8 cellular contexts compared by ENCODE assay signal in the genomic region with DNA sequence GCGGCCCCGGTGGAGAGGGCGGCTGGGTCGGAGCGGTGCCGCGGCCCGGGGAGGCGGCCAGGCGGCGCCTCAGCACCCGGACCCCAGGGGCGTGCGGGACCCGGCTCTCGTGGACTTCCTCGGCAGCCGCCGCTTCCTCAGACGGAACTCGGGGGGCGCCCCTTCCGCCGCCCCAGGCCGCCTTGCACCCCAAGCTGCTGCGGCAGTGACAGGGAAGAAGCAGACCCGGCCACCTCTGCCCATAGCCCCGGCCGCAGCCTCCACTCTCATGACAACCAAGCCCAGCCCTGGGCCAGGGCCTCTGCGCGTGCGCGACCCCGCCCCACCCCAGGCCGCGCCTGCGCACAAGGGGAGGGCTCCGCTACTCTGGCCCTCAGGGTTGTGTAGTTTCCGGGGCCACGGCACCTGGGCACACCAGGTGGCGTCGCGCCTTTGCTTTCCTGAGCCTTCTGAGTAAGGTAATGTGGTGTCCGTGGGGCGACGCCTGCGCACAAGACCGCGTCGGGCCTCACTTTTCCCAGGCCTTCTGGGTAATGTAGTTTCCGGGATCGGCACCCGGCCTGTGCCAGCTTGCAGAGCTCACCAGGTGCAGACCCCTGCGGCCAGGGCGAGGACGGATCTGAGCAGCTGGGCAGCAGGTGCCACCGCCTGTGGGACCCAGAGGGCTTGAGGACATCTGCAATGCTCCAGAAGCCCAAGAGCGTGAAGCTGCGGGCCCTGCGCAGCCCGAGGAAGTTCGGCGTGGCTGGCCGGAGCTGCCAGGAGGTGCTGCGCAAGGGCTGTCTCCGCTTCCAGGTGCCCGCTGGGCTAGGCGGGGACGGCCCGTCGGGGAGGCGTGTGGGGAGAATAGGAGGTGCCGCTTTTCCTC. TPM values are rescaled to one million over a fixed set of nuclear protein-coding genes. Genes with fewer than 3 reads are reported as not detected.
DNase-seq lines count a peak whose midpoint lies in the region; ATAC-seq and TF ChIP-seq lines count a peak whose summit lies in the region.

A gene (minus strand): TSS at position 289 of the 868 bp plus-strand sequence. CDS start 4,804 bp downstream, outside the sequence.
A gene with protein sequence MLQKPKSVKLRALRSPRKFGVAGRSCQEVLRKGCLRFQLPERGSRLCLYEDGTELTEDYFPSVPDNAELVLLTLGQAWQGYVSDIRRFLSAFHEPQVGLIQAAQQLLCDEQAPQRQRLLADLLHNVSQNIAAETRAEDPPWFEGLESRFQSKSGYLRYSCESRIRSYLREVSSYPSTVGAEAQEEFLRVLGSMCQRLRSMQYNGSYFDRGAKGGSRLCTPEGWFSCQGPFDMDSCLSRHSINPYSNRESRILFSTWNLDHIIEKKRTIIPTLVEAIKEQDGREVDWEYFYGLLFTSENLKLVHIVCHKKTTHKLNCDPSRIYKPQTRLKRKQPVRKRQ (plus strand): TSS at position 554 of the 868 bp plus-strand sequence. CDS start 128 bp downstream, at position 682.

- POLR2A ChIA-PET in BJ (lab: Charles Lee) = interaction anchor here (0.6 kb wide), 1 partner anchor 229 kb away, joined by 3 read pairs; no protein-coding TSS in a partner anchor
- POLR2A ChIA-PET in activated CD4-positive, alpha-beta T cell treated with anti-CD3 and anti-CD28 coated beads, Interleukin-2, amount 10 ng/mL, durations not matched to agents 7 days and 5 days (lab: Charles Lee) = no interaction called here

- peaks cover 2% of the 10 kb centered on the region for H3K36me3 Mint-ChIP-seq in activated CD4-positive, alpha-beta T cell treated with anti-CD3 and anti-CD28 coated beads, Interleukin-2, amount 10 ng/mL, durations not matched to agents 7 days and 5 days (ENCODE audit: low read depth)

- no peaks in the 10 kb centered on the region for H3K36me3 ChIP-seq in BJ (ENCODE audit: control insufficient read depth, insufficient read depth, low read length)

- H3K4me3 Mint-ChIP-seq in activated CD4-positive, alpha-beta T cell treated with anti-CD3 and anti-CD28 coated beads, Interleukin-2, amount 10 ng/mL, durations not matched to agents 7 days and 5 days = peak within 1 kb of the TSS; percentile 99

- H3K27ac Mint-ChIP-seq in activated CD4-positive, alpha-beta T cell treated with anti-CD3 and anti-CD28 coated beads, Interleukin-2, amount 10 ng/mL, durations not matched to agents 7 days and 5 days = peak within 1 kb of the TSS; percentile 96

- CTCF ChIA-PET in BJ (lab: Yijun Ruan, JAX) = interaction anchor here (0.7 to 1.0 kb wide), 3 partner anchors 12 to 67 kb away, joined by 3 to 4 read pairs (median 3); no protein-coding TSS in a partner anchor
- CTCF ChIA-PET in activated CD4-positive, alpha-beta T cell treated with anti-CD3 and anti-CD28 coated beads, Interleukin-2, amount 10 ng/mL, durations not matched to agents 7 days and 5 days (lab: Charles Lee) = interaction anchor here (0.5 to 1.4 kb wide), 4 partner anchors 12 to 133 kb away, joined by 3 to 5 read pairs (median 4); no protein-coding TSS in a partner anchor

- no peaks in the 10 kb centered on the region for H3K27me3 Mint-ChIP-seq in activated CD4-positive, alpha-beta T cell treated with anti-CD3 and anti-CD28 coated beads, Interleukin-2, amount 10 ng/mL, durations not matched to agents 7 days and 5 days

- ATAC-seq in HG03442 (IDR thresholded peaks at IDR 0.05; ENCODE audit: unreplicated experiment) (peak; percentile 94), left lobe of liver (peak; percentile 94)

- H3K9me3 Mint-ChIP-seq in activated CD4-positive, alpha-beta T cell treated with anti-CD3 and anti-CD28 coated beads, Interleukin-2, amount 10 ng/mL, durations not matched to agents 7 days and 5 days = no peaks in the 10 kb centered on the region

- TF ChIP-seq CTCF in BJ (IDR thresholded peaks at IDR 0.05; ENCODE audit: insufficient read depth, low read depth, low read length) = no peak

- DNase-seq in BJ (ENCODE audit: low read depth) (peak; percentile 26), GM19238 (ENCODE audit: insufficient read length, low spot score) (peak; percentile 99), NCI-H526 treated with DMSO at 0.1 percent for 48 hours (lab: John Stamatoyannopoulos, UW) (peak; percentile 97), dedifferentiated amniotic fluid mesenchymal stem cell (ENCODE audit: extremely low spot score) (peak; percentile 58), left lobe of liver (ENCODE audit: low spot score) (peak; percentile 99)
- DNase-seq in activated CD4-positive, alpha-beta T cell treated with anti-CD3 and anti-CD28 coated beads, Interleukin-2, amount 10 ng/mL, durations not matched to agents 7 days and 5 days = peak; percentile 97
- DNase-seq in stimulated activated CD4-positive, alpha-beta T cell treated with anti-CD3 and anti-CD28 coated beads, Interleukin-2, amount 100 ng/mL, for 4 hours (ENCODE audit: low read depth) = peak; percentile 96

- no peaks in the 10 kb centered on the region for H3K27me3 ChIP-seq in BJ (ENCODE audit: control insufficient read depth, insufficient read depth, low read length)

- peak within 1 kb of the TSS; percentile 54 for H3K4me3 ChIP-seq in BJ (ENCODE audit: low read depth, low read length)

- peaks cover 35% of the 10 kb centered on the region for H3K4me1 Mint-ChIP-seq in activated CD4-positive, alpha-beta T cell treated with anti-CD3 and anti-CD28 coated beads, Interleukin-2, amount 10 ng/mL, durations not matched to agents 7 days and 5 days

RNA-seq across cellular contexts. Expression of the first gene that starts in this region (rescaled TPM):
- 19.5 and 26.0 TPM in 2 replicates for polyA plus RNA-seq in BJ (2011; rRNA removed)
- polyA minus RNA-seq in BJ (2011; rRNA and poly(A)+ RNA removed) = 18.8 and 31.4 TPM in 2 replicates
- total RNA-seq in activated CD4-positive, alpha-beta T cell treated with anti-CD3 and anti-CD28 coated beads, Interleukin-2, amount 10 ng/mL, durations not matched to agents 7 days and 5 days = 10 to 100 TPM; 43.8 to 50.1 TPM
- 27.5 TPM for total RNA-seq in left lobe of liver

RNA-seq across cellular contexts. Expression of the second gene that starts in this region (rescaled TPM):
- polyA plus RNA-seq in BJ (2011; rRNA removed) = 5.0 and 6.1 TPM in 2 replicates
- polyA minus RNA-seq in BJ (2011; rRNA and poly(A)+ RNA removed) = 4.0 and 4.1 TPM in 2 replicates
- 10 to 100 TPM; 10.6 to 12.5 TPM for total RNA-seq in activated CD4-positive, alpha-beta T cell treated with anti-CD3 and anti-CD28 coated beads, Interleukin-2, amount 10 ng/mL, durations not matched to agents 7 days and 5 days
- 3.1 TPM for total RNA-seq in left lobe of liver

Comparison
In these comparisons a context has a peak if more than half of its experiments do, and no peak if none do; other contexts are left out.
1. Peak in every context shown above with its lines: DNase-seq, ATAC-seq and H3K4me3 ChIP-seq.
2. DNase-seq: peak in every context shown above with its lines; median percentile 99 in GM19238; 99 in left lobe of liver; 97 in NCI-H526 treated with DMSO at 0.1 percent for 48 hours; 97 in activated CD4-positive, alpha-beta T cell treated with anti-CD3 and anti-CD28 coated beads, Interleukin-2, amount 10 ng/mL, durations not matched to agents 7 days and 5 days; 96 in stimulated activated CD4-positive, alpha-beta T cell treated with anti-CD3 and anti-CD28 coated beads, Interleukin-2, amount 100 ng/mL, for 4 hours; 58 in dedifferentiated amniotic fluid mesenchymal stem cell; 26 in BJ.